Comparison of ENCODE assay signal across 1 cellular context in the genomic region with DNA sequence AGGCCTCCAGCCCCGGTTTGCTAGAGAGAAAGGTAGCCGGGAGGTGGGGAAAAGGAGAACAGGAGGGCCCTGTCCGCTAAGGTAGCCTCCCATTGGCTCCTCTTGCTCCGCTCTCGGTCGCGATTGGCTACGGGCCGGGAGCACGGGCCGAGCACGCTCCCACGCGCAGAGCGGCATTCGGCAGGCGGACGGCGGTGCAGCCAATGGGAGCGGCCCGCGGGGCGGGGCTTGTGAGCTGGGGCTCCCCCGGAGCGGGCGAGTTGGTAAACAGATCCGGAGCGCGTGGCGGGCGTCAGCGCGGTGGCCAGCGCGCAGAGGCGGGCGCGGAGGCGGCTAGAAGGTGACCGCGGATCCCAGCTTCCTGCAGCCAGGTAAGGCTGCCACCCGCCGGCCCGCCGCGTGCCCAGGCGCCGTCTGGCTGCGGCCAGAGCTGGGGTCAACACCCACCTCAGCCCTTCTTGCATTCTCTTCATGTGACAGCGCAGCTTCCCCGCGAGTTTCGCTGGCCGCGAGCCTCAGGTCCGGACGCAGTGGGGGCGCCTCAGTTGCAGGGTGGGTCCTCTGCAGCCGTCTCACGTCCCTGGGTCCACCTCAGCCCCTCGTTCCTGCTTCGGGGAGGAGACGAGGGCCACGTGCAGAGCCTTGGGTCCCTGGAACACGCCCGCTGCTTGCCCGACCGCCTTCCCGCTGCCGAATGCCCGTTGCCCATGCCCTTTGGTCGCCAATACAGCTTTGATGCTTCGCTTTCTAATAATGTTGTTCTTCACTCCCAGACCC.
TF ChIP-seq lines count a peak whose summit lies in the region.

Gene COQ8A (plus strand): TSS at position 266 of the 777 bp plus-strand sequence. CDS start 21,092 bp downstream, outside the sequence.

TF ChIP-seq in GM12878, 131 proteins besides CTCF, POLR2A, EP300 and RAD21 (continued from another document and continues in another):
- TF ChIP-seq, protein P1, sequence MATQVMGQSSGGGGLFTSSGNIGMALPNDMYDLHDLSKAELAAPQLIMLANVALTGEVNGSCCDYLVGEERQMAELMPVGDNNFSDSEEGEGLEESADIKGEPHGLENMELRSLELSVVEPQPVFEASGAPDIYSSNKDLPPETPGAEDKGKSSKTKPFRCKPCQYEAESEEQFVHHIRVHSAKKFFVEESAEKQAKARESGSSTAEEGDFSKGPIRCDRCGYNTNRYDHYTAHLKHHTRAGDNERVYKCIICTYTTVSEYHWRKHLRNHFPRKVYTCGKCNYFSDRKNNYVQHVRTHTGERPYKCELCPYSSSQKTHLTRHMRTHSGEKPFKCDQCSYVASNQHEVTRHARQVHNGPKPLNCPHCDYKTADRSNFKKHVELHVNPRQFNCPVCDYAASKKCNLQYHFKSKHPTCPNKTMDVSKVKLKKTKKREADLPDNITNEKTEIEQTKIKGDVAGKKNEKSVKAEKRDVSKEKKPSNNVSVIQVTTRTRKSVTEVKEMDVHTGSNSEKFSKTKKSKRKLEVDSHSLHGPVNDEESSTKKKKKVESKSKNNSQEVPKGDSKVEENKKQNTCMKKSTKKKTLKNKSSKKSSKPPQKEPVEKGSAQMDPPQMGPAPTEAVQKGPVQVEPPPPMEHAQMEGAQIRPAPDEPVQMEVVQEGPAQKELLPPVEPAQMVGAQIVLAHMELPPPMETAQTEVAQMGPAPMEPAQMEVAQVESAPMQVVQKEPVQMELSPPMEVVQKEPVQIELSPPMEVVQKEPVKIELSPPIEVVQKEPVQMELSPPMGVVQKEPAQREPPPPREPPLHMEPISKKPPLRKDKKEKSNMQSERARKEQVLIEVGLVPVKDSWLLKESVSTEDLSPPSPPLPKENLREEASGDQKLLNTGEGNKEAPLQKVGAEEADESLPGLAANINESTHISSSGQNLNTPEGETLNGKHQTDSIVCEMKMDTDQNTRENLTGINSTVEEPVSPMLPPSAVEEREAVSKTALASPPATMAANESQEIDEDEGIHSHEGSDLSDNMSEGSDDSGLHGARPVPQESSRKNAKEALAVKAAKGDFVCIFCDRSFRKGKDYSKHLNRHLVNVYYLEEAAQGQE (IDR thresholded peaks at IDR 0.05; ENCODE audit: low read depth, low read length): no peak
- TF ChIP-seq, protein P2, sequence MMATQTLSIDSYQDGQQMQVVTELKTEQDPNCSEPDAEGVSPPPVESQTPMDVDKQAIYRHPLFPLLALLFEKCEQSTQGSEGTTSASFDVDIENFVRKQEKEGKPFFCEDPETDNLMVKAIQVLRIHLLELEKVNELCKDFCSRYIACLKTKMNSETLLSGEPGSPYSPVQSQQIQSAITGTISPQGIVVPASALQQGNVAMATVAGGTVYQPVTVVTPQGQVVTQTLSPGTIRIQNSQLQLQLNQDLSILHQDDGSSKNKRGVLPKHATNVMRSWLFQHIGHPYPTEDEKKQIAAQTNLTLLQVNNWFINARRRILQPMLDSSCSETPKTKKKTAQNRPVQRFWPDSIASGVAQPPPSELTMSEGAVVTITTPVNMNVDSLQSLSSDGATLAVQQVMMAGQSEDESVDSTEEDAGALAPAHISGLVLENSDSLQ (IDR thresholded peaks at IDR 0.05): peak; percentile 61
- no peak for TF ChIP-seq TBL1XR1 (IDR thresholded peaks at IDR 0.05; ENCODE audit: low read depth, low read length)
- TF ChIP-seq CBX3 (IDR thresholded peaks at IDR 0.05; ENCODE audit: borderline replicate concordance, low read depth): no peak
- TF ChIP-seq, protein P3, sequence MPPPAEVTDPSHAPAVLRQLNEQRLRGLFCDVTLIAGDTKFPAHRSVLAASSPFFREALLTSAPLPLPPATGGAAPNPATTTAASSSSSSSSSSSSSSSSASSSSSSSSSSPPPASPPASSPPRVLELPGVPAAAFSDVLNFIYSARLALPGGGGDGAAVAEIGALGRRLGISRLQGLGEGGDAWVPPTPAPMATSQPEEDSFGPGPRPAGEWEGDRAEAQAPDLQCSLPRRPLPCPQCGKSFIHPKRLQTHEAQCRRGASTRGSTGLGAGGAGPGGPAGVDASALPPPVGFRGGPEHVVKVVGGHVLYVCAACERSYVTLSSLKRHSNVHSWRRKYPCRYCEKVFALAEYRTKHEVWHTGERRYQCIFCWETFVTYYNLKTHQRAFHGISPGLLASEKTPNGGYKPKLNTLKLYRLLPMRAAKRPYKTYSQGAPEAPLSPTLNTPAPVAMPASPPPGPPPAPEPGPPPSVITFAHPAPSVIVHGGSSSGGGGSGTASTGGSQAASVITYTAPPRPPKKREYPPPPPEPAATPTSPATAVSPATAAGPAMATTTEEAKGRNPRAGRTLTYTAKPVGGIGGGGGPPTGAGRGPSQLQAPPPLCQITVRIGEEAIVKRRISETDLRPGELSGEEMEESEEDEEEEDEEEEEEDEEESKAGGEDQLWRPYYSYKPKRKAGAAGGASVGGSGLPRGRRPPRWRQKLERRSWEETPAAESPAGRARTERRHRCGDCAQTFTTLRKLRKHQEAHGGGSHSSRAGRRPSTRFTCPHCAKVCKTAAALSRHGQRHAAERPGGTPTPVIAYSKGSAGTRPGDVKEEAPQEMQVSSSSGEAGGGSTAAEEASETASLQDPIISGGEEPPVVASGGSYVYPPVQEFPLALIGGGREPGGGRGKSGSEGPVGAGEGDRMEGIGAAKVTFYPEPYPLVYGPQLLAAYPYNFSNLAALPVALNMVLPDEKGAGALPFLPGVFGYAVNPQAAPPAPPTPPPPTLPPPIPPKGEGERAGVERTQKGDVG (CRISPR knock-in tag; IDR thresholded peaks at IDR 0.05): no peak
- TF ChIP-seq KDM1A (IDR thresholded peaks at IDR 0.05; ENCODE audit: borderline replicate concordance): no peak
- no peak for TF ChIP-seq EED (IDR thresholded peaks at IDR 0.05; ENCODE audit: low read depth)
- no peak for TF ChIP-seq SIN3A (IDR thresholded peaks at IDR 0.05; ENCODE audit: low read depth, low read length)
- TF ChIP-seq MTA3 (IDR thresholded peaks at IDR 0.05; ENCODE audit: borderline replicate concordance, low read length): no peak
- 0 out of 2 replicates have a peak, but pooled peaks have one; percentile 54 for TF ChIP-seq POLR2AphosphoS2 (IDR thresholded peaks at IDR 0.05; ENCODE audit: low read depth, low read length)
- no peak for TF ChIP-seq ZBED1 (IDR thresholded peaks at IDR 0.05; ENCODE audit: borderline replicate concordance)
- TF ChIP-seq CBFB (IDR thresholded peaks at IDR 0.05; ENCODE audit: low read depth): no peak
- TF ChIP-seq POLR2AphosphoS5 (IDR thresholded peaks at IDR 0.05; ENCODE audit: low read length): no peak
- no peak for TF ChIP-seq SUPT20H (IDR thresholded peaks at IDR 0.05; ENCODE audit: borderline replicate concordance, control insufficient read depth, low read depth, low read length)
- TF ChIP-seq RELB (IDR thresholded peaks at IDR 0.05; ENCODE audit: low read depth): no peak
- TF ChIP-seq HDAC6 (IDR thresholded peaks at IDR 0.05; ENCODE audit: unreplicated experiment): no peak
- TF ChIP-seq ZNF592 (IDR thresholded peaks at IDR 0.05): no peak
- peak; percentile 73 for TF ChIP-seq NFYA (IDR thresholded peaks at IDR 0.05; ENCODE audit: borderline replicate concordance, low read depth, low read length)
- no peak for TF ChIP-seq EZH2 (IDR thresholded peaks at IDR 0.05; ENCODE audit: borderline replicate concordance, control insufficient read depth, low read depth, low read length)
- no peak for TF ChIP-seq HDAC2 (IDR thresholded peaks at IDR 0.05)
- no peak for TF ChIP-seq NR2C2 (IDR thresholded peaks at IDR 0.05; ENCODE audit: borderline replicate concordance, control insufficient read depth, insufficient read length, low read depth)
- peak; percentile 74 for TF ChIP-seq GATAD2B (conservative IDR thresholded peaks at IDR 0.05; ENCODE audit: low read depth)
- no peak for TF ChIP-seq YBX1 (IDR thresholded peaks at IDR 0.05)
- no peak for TF ChIP-seq STAT3 (IDR thresholded peaks at IDR 0.05; ENCODE audit: low read depth, low read length)
- peak; percentile 82 for TF ChIP-seq DPF2 (IDR thresholded peaks at IDR 0.05)
- no peak for TF ChIP-seq CUX1 (IDR thresholded peaks at IDR 0.05; ENCODE audit: insufficient replicate concordance, low read depth, low read length)
- TF ChIP-seq MEF2A (IDR thresholded peaks at IDR 0.05; ENCODE audit: insufficient read depth, low read depth, low read length): no peak
- peak; percentile 53; the same call in 1 of the 2 replicates for TF ChIP-seq NR2F1 (conservative IDR thresholded peaks at IDR 0.05)
- TF ChIP-seq HDGF (IDR thresholded peaks at IDR 0.05): no peak
- TF ChIP-seq MYC (IDR thresholded peaks at IDR 0.05; ENCODE audit: insufficient read depth, insufficient read length, insufficient replicate concordance, low read length, severe bottlenecking): peak; percentile 56
- TF ChIP-seq ZSCAN29 (IDR thresholded peaks at IDR 0.05): no peak
- no peak for TF ChIP-seq JUNB (IDR thresholded peaks at IDR 0.05)
- TF ChIP-seq ZNF24 (IDR thresholded peaks at IDR 0.05): no peak
- TF ChIP-seq, protein P4, sequence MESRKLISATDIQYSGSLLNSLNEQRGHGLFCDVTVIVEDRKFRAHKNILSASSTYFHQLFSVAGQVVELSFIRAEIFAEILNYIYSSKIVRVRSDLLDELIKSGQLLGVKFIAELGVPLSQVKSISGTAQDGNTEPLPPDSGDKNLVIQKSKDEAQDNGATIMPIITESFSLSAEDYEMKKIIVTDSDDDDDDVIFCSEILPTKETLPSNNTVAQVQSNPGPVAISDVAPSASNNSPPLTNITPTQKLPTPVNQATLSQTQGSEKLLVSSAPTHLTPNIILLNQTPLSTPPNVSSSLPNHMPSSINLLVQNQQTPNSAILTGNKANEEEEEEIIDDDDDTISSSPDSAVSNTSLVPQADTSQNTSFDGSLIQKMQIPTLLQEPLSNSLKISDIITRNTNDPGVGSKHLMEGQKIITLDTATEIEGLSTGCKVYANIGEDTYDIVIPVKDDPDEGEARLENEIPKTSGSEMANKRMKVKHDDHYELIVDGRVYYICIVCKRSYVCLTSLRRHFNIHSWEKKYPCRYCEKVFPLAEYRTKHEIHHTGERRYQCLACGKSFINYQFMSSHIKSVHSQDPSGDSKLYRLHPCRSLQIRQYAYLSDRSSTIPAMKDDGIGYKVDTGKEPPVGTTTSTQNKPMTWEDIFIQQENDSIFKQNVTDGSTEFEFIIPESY (IDR thresholded peaks at IDR 0.05): no peak
